In genomic region chr4:124445071-124445470, GRCh38 we compare ENCODE assay signal across 29 cellular contexts.
"Had no signal": no experiment of that assay in that cellular context is flagged by ENCODE, and none has a peak within 500 bp of the region (broad histone marks: within the 10 kb centered on the region; RNA-seq: fewer than 3 reads in every experiment).

No MANE protein-coding gene starts in this region.

- H3K9ac ChIP-seq: parathyroid adenoma had no signal

- H3K4me3 ChIP-seq: ovary, psoas muscle, right lobe of liver, skin epidermis, smooth muscle cell, spleen, suprapubic skin, testis, tibial artery, transverse colon, upper lobe of right lung, uterus had no signal

- H3K27ac ChIP-seq: ovary, parathyroid adenoma, psoas muscle, right lobe of liver, skin epidermis, spleen, suprapubic skin, testis, tibial artery, transverse colon, upper lobe of right lung, uterus had no signal

- ATAC-seq: naive thymus-derived CD8-positive, alpha-beta T cell; natural killer cell treated with Interleukin-12 subunit alpha and Interleukin-12 subunit beta and Interleukin-15 and Interleukin-18, amount 100 ng/mL, for 72 hours; psoas muscle; right cardiac atrium; right lobe of liver; stimulated activated memory B cell treated with anti-CD40 and anti-IgM and Interleukin-4, amounts not matched to agents 10 μg/mL and 1 μg/mL and 100 μg/mL, for 72 hours; stimulated activated naive CD8-positive, alpha-beta T cell treated with anti-CD3 and anti-CD28 coated beads, Interleukin-15, amount 100 ng/mL, for 72 hours; stimulated activated naive CD8-positive, alpha-beta T cell treated with anti-CD3 and anti-CD28 coated beads, Interleukin-15, Interleukin-2, amounts not matched to agents 100 U/mL and 50 U/mL, for 24 hours; upper lobe of right lung had no signal

- H3K4me1 ChIP-seq: parathyroid adenoma, psoas muscle, right lobe of liver, spleen, suprapubic skin, testis, tibial artery, transverse colon, upper lobe of right lung, uterus had no signal

- H3K27me3 ChIP-seq: ovary, right lobe of liver, spleen, suprapubic skin, testis, tibial artery, transverse colon, upper lobe of right lung, uterus had no signal

- DNase-seq: naive thymus-derived CD8-positive, alpha-beta T cell; nephron progenitor cell; occipital lobe; ovary; posterior cingulate gyrus; right cardiac atrium; right lobe of liver; spleen; stimulated activated CD4-positive, alpha-beta T cell treated with anti-CD3 and anti-CD28 coated beads, Interleukin-12 subunit alpha, Interleukin-12 subunit beta, amount 100 ng/mL, for 4 hours; stimulated activated CD4-positive, alpha-beta T cell treated with anti-CD3 and anti-CD28 coated beads, Interleukin-1b, Interleukin-23, amount 100 ng/mL, for 48 hours; stimulated activated CD4-positive, alpha-beta T cell treated with anti-CD3 and anti-CD28 coated beads, Interleukin-4, amount 100 ng/mL, for 1 hour; stimulated activated CD4-positive, alpha-beta T cell treated with anti-CD3 and anti-CD28 coated beads, Interleukin-4, amount 100 ng/mL, for 4 hours; stimulated activated CD8-positive, alpha-beta memory T cell treated with anti-CD3 and anti-CD28 coated beads, Interleukin-4, amount 100 ng/mL, for 48 hours; stimulated activated naive CD4-positive, alpha-beta T cell; stimulated activated naive CD8-positive, alpha-beta T cell treated with anti-CD3 and anti-CD28 coated beads, Interleukin-15, amount 100 ng/mL, for 72 hours; stimulated activated naive CD8-positive, alpha-beta T cell treated with anti-CD3 and anti-CD28 coated beads, Interleukin-15, Interleukin-2, amounts not matched to agents 100 U/mL and 50 U/mL, for 24 hours; substantia nigra; testis; tibial artery; transverse colon; upper lobe of right lung; uterus had no signal

- H2AFZ ChIP-seq: parathyroid adenoma had no signal

- H3K79me2 ChIP-seq: parathyroid adenoma had no signal

- H3K9me3 ChIP-seq: ovary, right lobe of liver, testis, upper lobe of right lung, uterus had no signal

- H3K4me2 ChIP-seq: smooth muscle cell had no signal

- H3K36me3 ChIP-seq: ovary, right lobe of liver, spleen, suprapubic skin, tibial artery, transverse colon, upper lobe of right lung, uterus had no signal
